ENCODE assay signal across 8 cellular contexts in the genomic region with DNA sequence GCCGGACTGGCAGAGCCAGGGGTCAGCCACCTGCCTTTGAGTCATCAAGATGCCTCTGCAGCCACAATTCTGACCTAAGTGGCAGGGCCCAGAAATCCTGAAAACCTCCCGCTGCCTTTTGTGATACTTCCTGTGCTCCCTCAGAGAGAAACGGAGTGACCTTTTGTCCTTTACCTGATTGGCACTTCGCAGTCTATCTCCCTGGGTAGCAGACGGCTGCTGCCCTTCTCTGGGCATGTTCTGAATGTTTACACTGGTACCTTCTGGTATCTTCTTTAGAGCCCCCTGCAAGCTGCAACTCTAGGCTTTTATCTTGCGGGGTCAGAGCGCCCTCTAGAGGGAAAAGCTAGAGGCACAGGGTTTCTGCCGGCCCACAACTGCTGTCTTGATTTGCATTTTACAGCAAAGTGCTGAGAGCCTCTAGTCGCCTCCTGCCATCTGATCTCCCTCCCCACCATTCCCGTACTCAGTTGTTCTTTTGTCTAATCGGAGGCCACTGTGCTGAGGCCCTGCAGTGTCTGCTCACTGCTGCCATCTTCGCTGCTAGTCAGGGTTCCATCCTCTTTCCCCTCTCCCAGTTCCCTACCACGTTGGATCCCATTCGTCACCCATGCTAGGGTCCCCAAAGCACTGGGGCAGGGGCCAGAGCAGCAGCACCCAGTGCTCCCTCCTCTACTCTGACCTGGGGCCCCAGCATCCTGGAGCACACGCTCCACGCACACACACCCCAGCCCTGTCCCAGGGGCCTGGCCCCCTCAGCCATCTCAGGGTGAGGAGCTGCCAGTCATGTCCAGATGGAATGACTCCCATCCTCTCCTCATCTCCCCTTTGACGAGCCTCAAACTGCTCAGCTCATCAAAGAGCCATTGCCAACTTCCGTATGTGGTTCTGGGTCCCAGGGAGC. TPM values are rescaled to one million over a fixed set of nuclear protein-coding genes. Genes with fewer than 3 reads are reported as not detected.
DNase-seq lines count a peak whose midpoint lies in the region; ATAC-seq and TF ChIP-seq lines count a peak whose summit lies in the region.

No MANE protein-coding gene starts in this region.

- intact Hi-C loops in CD8-positive, alpha-beta T cell (cut with DNase I, micrococcal nuclease) = loop anchor here (1.0 to 2.0 kb wide), 3 partner anchors 277 to 554 kb away; no protein-coding TSS in a partner anchor
- intact Hi-C loops in PC-9 (cut with micrococcal nuclease; ENCODE audit: unreplicated experiment) = loop anchor here (1.0 to 5.0 kb wide), 3 partner anchors 116 to 347 kb away; no protein-coding TSS in a partner anchor
- intact Hi-C loops in esophagus squamous epithelium (cut with DNase I) = loop anchor here (10.0 kb wide), 1 partner anchor 344 kb away; no protein-coding TSS in a partner anchor

- POLR2A ChIA-PET in CD8-positive, alpha-beta T cell (lab: Charles Lee) = no interaction called here
- POLR2A ChIA-PET in PC-9 (lab: Charles Lee; ENCODE audit: unreplicated experiment) = no interaction called here

- no peak for TF ChIP-seq POLR2A in esophagus squamous epithelium (IDR thresholded peaks at IDR 0.05)

- peak; percentile 64 for ATAC-seq in CD8-positive, alpha-beta T cell
- no peak for ATAC-seq in HG02763 (IDR thresholded peaks at IDR 0.05; ENCODE audit: unreplicated experiment)

- DNase-seq in CD8-positive, alpha-beta T cell = peak; percentile 31 to 65 (median 53)
- peak in 43 of 76 experiments; percentile 3 to 60 (median 28) for DNase-seq in HUDEP-2 (lab: John Stamatoyannopoulos, UW; ENCODE audit: unreplicated experiment in 76 of 76)
- DNase-seq in PC-9 = peak; percentile 79 to 89
- peak; percentile 74 to 77 for DNase-seq in activated T-cell treated with anti-CD3 and anti-CD28 coated beads, Interleukin-2, amount 50 U/mL, for 48 hours
- no peak for DNase-seq in esophagus squamous epithelium (lab: John Stamatoyannopoulos, UW)
- DNase-seq in substantia nigra (lab: John Stamatoyannopoulos, UW) = peak in 45 of 49 donors; percentile 28 to 87 (median 75)

- no peak overlapping the region for H3K27ac ChIP-seq in CD8-positive, alpha-beta T cell (ENCODE audit: low read depth, low read length)
- peak overlapping the region; percentile 49 for H3K27ac ChIP-seq in PC-9
- H3K27ac ChIP-seq in esophagus squamous epithelium = peak overlapping the region in 3 of 4 donors; percentile 33 to 79 (median 75)
- peak overlapping the region; percentile 96 for H3K27ac ChIP-seq in substantia nigra (ENCODE audit: low read depth, low read length, poor library complexity, severe bottlenecking)

- no peaks in the 10 kb centered on the region for H3K79me2 ChIP-seq in PC-9 (ENCODE audit: low read depth)

- peaks cover 4% of the 10 kb centered on the region for H3K4me1 Mint-ChIP-seq in CD8-positive, alpha-beta T cell (ENCODE audit: low read depth)
- H3K4me1 Mint-ChIP-seq in nephron = peaks cover 63% of the 10 kb centered on the region

- H3K27me3 ChIP-seq in CD8-positive, alpha-beta T cell (ENCODE audit: insufficient read depth, low read length) = no peaks in the 10 kb centered on the region
- H3K27me3 ChIP-seq in PC-9 (ENCODE audit: insufficient read depth, low read depth) (no peaks in the 10 kb centered on the region), esophagus squamous epithelium (no peaks in the 10 kb centered on the region)

- BruUV-seq in PC-9 (replicated peaks; lab: Mats Ljungman, UMichigan) = no TSS peak

- H3K4me3 Mint-ChIP-seq in CD8-positive, alpha-beta T cell = no peak overlapping the region
- H3K4me3 Mint-ChIP-seq in nephron = peak overlapping the region in 1 of 3 experiments; percentile 14

- peaks cover 38% of the 10 kb centered on the region for H3F3A ChIP-seq in PC-9 (ENCODE audit: insufficient read depth, low read depth)

- peak overlapping the region; percentile 37 for H3K4me2 ChIP-seq in PC-9

- no peaks in the 10 kb centered on the region for H3K27me3 Mint-ChIP-seq in CD8-positive, alpha-beta T cell (ENCODE audit: low read depth)
- no peaks in the 10 kb centered on the region for H3K27me3 Mint-ChIP-seq in nephron (ENCODE audit: low read depth)

- H3K9me2 ChIP-seq in PC-9 (ENCODE audit: insufficient read depth) = no peaks in the 10 kb centered on the region

- 49 to 56% methylated on average over 11 to 16 of the region's 18 CpGs for WGBS in esophagus squamous epithelium, 2 donors

- H3K4me3 ChIP-seq in CD8-positive, alpha-beta T cell (ENCODE audit: low read depth, low read length) = no peak overlapping the region
- H3K4me3 ChIP-seq in PC-9 = no peak overlapping the region
- H3K4me3 ChIP-seq in esophagus squamous epithelium = no peak overlapping the region

- CTCF ChIA-PET in CD8-positive, alpha-beta T cell (lab: Charles Lee) = interaction anchor here (0.9 to 3.0 kb wide), 10 partner anchors 8 to 380 kb away, joined by 3 to 12 read pairs (median 4); no protein-coding TSS in a partner anchor
- CTCF ChIA-PET in PC-9 (lab: Charles Lee) = interaction anchor here (0.5 to 1.1 kb wide), 5 partner anchors 43 to 659 kb away, joined by 3 to 8 read pairs (median 4); no protein-coding TSS in a partner anchor

- no peak overlapping the region for H3K27ac Mint-ChIP-seq in CD8-positive, alpha-beta T cell
- peak overlapping the region; percentile 53 to 66 (median 58) for H3K27ac Mint-ChIP-seq in nephron

- no peaks in the 10 kb centered on the region for H3K4me1 ChIP-seq in CD8-positive, alpha-beta T cell (ENCODE audit: insufficient read depth, low read length)
- H3K4me1 ChIP-seq in PC-9 (replicated peaks; ENCODE audit: insufficient read depth) (peaks cover 44% of the 10 kb centered on the region), esophagus squamous epithelium (peaks cover 0 to 71% (median 19%) of the 10 kb centered on the region in 3 donors)

- H3K9me3 Mint-ChIP-seq in CD8-positive, alpha-beta T cell = no peaks in the 10 kb centered on the region
- no peaks in the 10 kb centered on the region for H3K9me3 Mint-ChIP-seq in nephron

- no peaks in the 10 kb centered on the region for H3K9me3 ChIP-seq in CD8-positive, alpha-beta T cell (ENCODE audit: low read length)
- H3K9me3 ChIP-seq in PC-9 (ENCODE audit: insufficient read depth, low read depth) (no peaks in the 10 kb centered on the region), esophagus squamous epithelium (no peaks in the 10 kb centered on the region)

- H3K36me3 ChIP-seq in CD8-positive, alpha-beta T cell (ENCODE audit: insufficient read depth, low read length) = peaks cover 14% of the 10 kb centered on the region
- H3K36me3 ChIP-seq in PC-9 (ENCODE audit: low read depth) = peaks cover 12% of the 10 kb centered on the region; the same call in 1 of the 2 replicates
- H3K36me3 ChIP-seq in esophagus squamous epithelium = peaks cover 16 to 68% (median 17%) of the 10 kb centered on the region in 3 donors

- peaks cover 56% of the 10 kb centered on the region for H3K36me3 Mint-ChIP-seq in CD8-positive, alpha-beta T cell
- peaks cover 15% of the 10 kb centered on the region for H3K36me3 Mint-ChIP-seq in nephron (ENCODE audit: low read depth)

- peak; percentile 66 for TF ChIP-seq CTCF in CD8-positive, alpha-beta T cell (IDR thresholded peaks at IDR 0.05)
- TF ChIP-seq CTCF in PC-9 (conservative IDR thresholded peaks at IDR 0.05) (peak; percentile 99), esophagus squamous epithelium (IDR thresholded peaks at IDR 0.05) (peak; percentile 66 to 76 (median 70)), nephron (IDR thresholded peaks at IDR 0.05; ENCODE audit: unreplicated experiment in 3 of 3) (peak; percentile 81 to 84 (median 84))

- H2AFZ ChIP-seq in PC-9 = no peak overlapping the region

- no peaks in the 10 kb centered on the region for H4K20me1 ChIP-seq in PC-9 (ENCODE audit: insufficient read depth)

RNA-seq across cellular contexts. Expression of a gene that starts 26.7 kb away (rescaled TPM):
- 10 to 100 TPM; 20.9 to 22.4 TPM for total RNA-seq in CD8-positive, alpha-beta T cell
- 7.3 and 10.9 TPM in 2 replicates for total RNA-seq in PC-9 (2021)
- total RNA-seq in esophagus squamous epithelium = 1 to 10 TPM; 3.3 to 5.6 (median 4.0) TPM

RNA-seq across cellular contexts. Expression of a gene that starts 47.6 kb away (rescaled TPM):
- total RNA-seq in CD8-positive, alpha-beta T cell = 100 to 1,000 TPM; 137 to 151 TPM
- total RNA-seq in PC-9 (2021) (92.5 and 125 TPM in 2 replicates), esophagus squamous epithelium (100 to 1,000 TPM in 1 of 4 donors, 10 to 100 TPM in 3; 73.2 to 102 (median 79.7) TPM)
